In genomic region chr1:174999216-174999925, GRCh38 we compare ENCODE assay signal across 8 cellular contexts. TPM values are rescaled to one million over a fixed set of nuclear protein-coding genes. Genes with fewer than 3 reads are reported as not detected.
A peak's percentile ranks its signal among the peaks of the same experiment; 100 is the strongest.
DNase-seq lines count a peak whose midpoint lies in the region; ATAC-seq and TF ChIP-seq lines count a peak whose summit lies in the region.

No MANE protein-coding gene starts in this region.

- no peaks in the 10 kb centered on the region for H3K27me3 Mint-ChIP-seq in natural killer cell treated with Interleukin-12 subunit alpha and Interleukin-12 subunit beta and Interleukin-15 and Interleukin-18, amount 100 ng/mL, for 72 hours

- peaks cover 37 to 46% of the 10 kb centered on the region in 2 donors for H3K4me1 Mint-ChIP-seq in natural killer cell treated with Interleukin-12 subunit alpha and Interleukin-12 subunit beta and Interleukin-15 and Interleukin-18, amount 100 ng/mL, for 72 hours (ENCODE audit: low read depth in 2 of 2)

- H4K20me1 ChIP-seq in Loucy (ENCODE audit: insufficient read depth, low read length, poor library complexity, severe bottlenecking), result peaks cover 41% of the 10 kb centered on the region

- H2AFZ ChIP-seq in Loucy (ENCODE audit: low read length), result peak overlapping the region; percentile 82

- POLR2A ChIA-PET in RWPE1 (lab: Yijun Ruan, JAX; ENCODE audit: low non-redundant PET), result interaction anchor here (0.6 to 1.0 kb wide), 3 partner anchors 8 to 704 kb away, joined by 3 to 6 read pairs (median 5); no protein-coding TSS in a partner anchor

- H3K4me1 ChIP-seq in ES-I3 (ENCODE audit: insufficient read depth, low read length) (peaks cover 10% of the 10 kb centered on the region), Loucy (ENCODE audit: insufficient read depth, low read length, poor library complexity, severe bottlenecking) (peaks cover 42% of the 10 kb centered on the region)

- H3K36me3 ChIP-seq in ES-I3 (ENCODE audit: insufficient read depth, low read length), result no peaks in the 10 kb centered on the region
- H3K36me3 ChIP-seq in H7 (replicated peaks; ENCODE audit: control insufficient read depth, insufficient read depth, low read length), result no peaks in the 10 kb centered on the region
- no peaks in the 10 kb centered on the region for H3K36me3 ChIP-seq in Loucy (ENCODE audit: insufficient read depth, low read length)

- peak overlapping the region; percentile 91 for H3K9ac ChIP-seq in ES-I3 (ENCODE audit: low read depth, low read length)
- H3K9ac ChIP-seq in Loucy (ENCODE audit: low read depth, low read length, poor library complexity, severe bottlenecking), result peak overlapping the region; percentile 100

- no peaks in the 10 kb centered on the region for H3K9me2 ChIP-seq in Loucy (replicated peaks; ENCODE audit: low read depth, low read length)

- H3K27me3 ChIP-seq in H7 (ENCODE audit: control insufficient read depth, insufficient read depth, low read length) (no peaks in the 10 kb centered on the region), Loucy (ENCODE audit: insufficient read depth, low read length, poor library complexity, severe bottlenecking) (no peaks in the 10 kb centered on the region)

- peaks cover 6% of the 10 kb centered on the region; the same call in 1 of the 2 replicates for H3F3A ChIP-seq in Loucy (ENCODE audit: low read depth)

- peaks cover 3% of the 10 kb centered on the region for H3K36me3 Mint-ChIP-seq in natural killer cell treated with Interleukin-12 subunit alpha and Interleukin-12 subunit beta and Interleukin-15 and Interleukin-18, amount 100 ng/mL, for 72 hours

- no peak overlapping the region for H3K27ac Mint-ChIP-seq in natural killer cell treated with Interleukin-12 subunit alpha and Interleukin-12 subunit beta and Interleukin-15 and Interleukin-18, amount 100 ng/mL, for 72 hours

- H3K4me2 ChIP-seq in Loucy (ENCODE audit: low read depth, low read length, poor library complexity, severe bottlenecking), result peak overlapping the region; percentile 99

- TF ChIP-seq CTCF in Loucy (conservative IDR thresholded peaks at IDR 0.05; ENCODE audit: low read length) (no peak), RWPE1 (conservative IDR thresholded peaks at IDR 0.05; ENCODE audit: low read depth) (no peak)

- H3K27ac ChIP-seq in RWPE1, result peak overlapping the region; percentile 96

- peak; percentile 94 for DNase-seq in H7
- peak; percentile 94 for DNase-seq in RWPE1 (ENCODE audit: low spot score)
- DNase-seq in activated T-helper 9 cell treated with anti-CD3 and anti-CD28 coated beads, Interleukin-2, amount 50 U/mL, for 16 hours (ENCODE audit: low read depth), result peak; percentile 96
- DNase-seq in fibroblast of the conjunctiva (ENCODE audit: low read depth), result peak; percentile 99
- DNase-seq in natural killer cell treated with Interleukin-12 subunit alpha and Interleukin-12 subunit beta and Interleukin-15 and Interleukin-18, amount 100 ng/mL, for 72 hours (ENCODE audit: low spot score), result peak; percentile 97
- DNase-seq in stimulated activated naive CD4-positive, alpha-beta T cell treated with Interleukin-2 at 50 U/mL for 16 hours (lab: John Stamatoyannopoulos, UW), result peak; percentile 98

- H3K79me2 ChIP-seq in Loucy (ENCODE audit: insufficient read depth, low read length), result peaks cover 45% of the 10 kb centered on the region

- no peak overlapping the region for H3K4me3 Mint-ChIP-seq in natural killer cell treated with Interleukin-12 subunit alpha and Interleukin-12 subunit beta and Interleukin-15 and Interleukin-18, amount 100 ng/mL, for 72 hours

- ATAC-seq in natural killer cell treated with Interleukin-12 subunit alpha and Interleukin-12 subunit beta and Interleukin-15 and Interleukin-18, amount 100 ng/mL, for 72 hours, result peak; percentile 90 to 93

- H3K4me3 ChIP-seq in H7 (ENCODE audit: insufficient read depth, low read depth, low read length) (peak overlapping the region; percentile 99), Loucy (ENCODE audit: low read length, poor library complexity, severe bottlenecking) (peak overlapping the region; percentile 98)

- no peaks in the 10 kb centered on the region for H3K9me3 Mint-ChIP-seq in natural killer cell treated with Interleukin-12 subunit alpha and Interleukin-12 subunit beta and Interleukin-15 and Interleukin-18, amount 100 ng/mL, for 72 hours

- H3K9me3 ChIP-seq in ES-I3 (ENCODE audit: control insufficient read depth, insufficient read depth, low read length), result no peaks in the 10 kb centered on the region
- no peaks in the 10 kb centered on the region for H3K9me3 ChIP-seq in Loucy (ENCODE audit: insufficient read depth, low read depth, low read length)

- CTCF ChIA-PET in RWPE1 (lab: Yijun Ruan, JAX), result interaction anchor here (0.7 to 1.5 kb wide), 4 partner anchors 10 to 189 kb away, joined by 3 to 6 read pairs (median 4); no protein-coding TSS in a partner anchor

RNA-seq across cellular contexts. Expression of gene CACYBP, which starts 0.4 kb away (rescaled TPM):
- 220 and 265 TPM in 2 replicates for total RNA-seq in H7 (2014; rRNA removed; shearing (Covaris generic))
- total RNA-seq in natural killer cell treated with Interleukin-12 subunit alpha and Interleukin-12 subunit beta and Interleukin-15 and Interleukin-18, amount 100 ng/mL, for 72 hours, result 100 to 1,000 TPM; 199 to 288 TPM

RNA-seq across cellular contexts. Expression of gene MRPS14, which starts 23.9 kb away (rescaled TPM):
- 39.5 and 46.4 TPM in 2 replicates for total RNA-seq in H7 (2014; rRNA removed; shearing (Covaris generic))
- total RNA-seq in natural killer cell treated with Interleukin-12 subunit alpha and Interleukin-12 subunit beta and Interleukin-15 and Interleukin-18, amount 100 ng/mL, for 72 hours, result 10 to 100 TPM; 23.9 to 34.7 TPM

Comparison
In these comparisons a context has a peak if more than half of its experiments do, and no peak if none do; other contexts are left out.
1. Peak in every context shown above with its lines: DNase-seq, ATAC-seq, H3K4me3 ChIP-seq and H3K27ac ChIP-seq.